14 cellular contexts compared by ENCODE assay signal in genomic region chr11:118728112-118728511, GRCh38. TPM values are rescaled to one million over a fixed set of nuclear protein-coding genes. Genes with fewer than 3 reads are reported as not detected.
"Had no signal": no experiment of that assay in that cellular context is flagged by ENCODE, and none has a peak within 500 bp of the region (broad histone marks: within the 10 kb centered on the region; RNA-seq: fewer than 3 reads in every experiment).

No MANE protein-coding gene starts in this region.

RNA-seq across cellular contexts. Expression of gene TREH, which starts 48.7 kb away (rescaled TPM):
- total RNA-seq: activated B cell treated with CpG ODN at 0.5 μM for 24 hours; activated CD4-positive, alpha-beta memory T cell treated with anti-CD3 and anti-CD28 coated beads, Interleukin-2, amount 10 ng/mL, durations not matched to agents 7 days and 5 days; activated CD8-positive, alpha-beta memory T cell treated with anti-CD3 and anti-CD28 coated beads, Interleukin-2, amount 10 ng/mL, durations not matched to agents 7 days and 5 days; activated naive CD8-positive, alpha-beta T cell treated with anti-CD3 and anti-CD28 coated beads for 36 hours; activated T-helper 17 cell treated with anti-CD3 and anti-CD28 coated beads, Interleukin-2, amount 50 U/mL, for 72 hours; cardiac septum; dermis microvascular lymphatic vessel endothelial cell; gastrocnemius medialis; heart left ventricle; naive thymus-derived CD4-positive, alpha-beta T cell; sciatic nerve; smooth muscle cell; suprapubic skin; T-cell had no signal
